ENCODE assay signal across 8 cellular contexts in the genomic region with DNA sequence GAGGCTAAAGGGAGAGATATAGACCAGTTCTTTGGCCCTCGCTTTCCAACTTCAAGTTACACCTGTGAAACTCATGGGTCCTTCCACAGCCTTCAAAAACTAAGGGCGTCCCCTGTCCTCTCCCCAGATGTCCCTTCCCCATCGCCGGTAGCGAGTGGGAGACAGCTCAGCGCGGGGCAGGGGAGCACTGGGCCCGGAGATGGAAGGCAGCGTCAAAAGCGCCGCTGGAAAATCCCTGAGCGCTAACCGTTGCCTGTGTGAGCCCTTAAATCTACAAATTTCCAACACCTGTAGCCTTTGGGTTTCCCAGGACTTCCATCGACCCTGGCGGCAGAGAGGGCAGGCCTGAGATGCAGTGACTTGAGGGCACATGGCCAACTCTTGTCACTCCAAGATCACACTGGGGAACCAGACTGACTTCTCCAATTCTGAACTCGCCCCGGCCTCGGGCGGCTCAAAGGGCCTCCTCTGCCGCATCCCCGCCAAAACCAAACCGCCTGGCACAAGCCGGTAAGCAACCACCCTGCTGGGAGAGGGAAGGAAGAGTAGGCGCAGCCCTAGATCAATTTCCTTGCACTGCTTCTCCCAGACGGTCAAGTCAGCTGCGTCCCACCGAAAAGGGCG. TPM values are rescaled to one million over a fixed set of nuclear protein-coding genes. Genes with fewer than 3 reads are reported as not detected.
DNase-seq lines count a peak whose midpoint lies in the region; ATAC-seq and TF ChIP-seq lines count a peak whose summit lies in the region.

No MANE protein-coding gene starts in this region.

- CTCF ChIA-PET in HEK293T (lab: Yijun Ruan, JAX), result interaction anchor here (0.9 to 1.8 kb wide), 2 partner anchors 11 to 233 kb away, joined by 5 to 6 read pairs; no protein-coding TSS in a partner anchor

- ATAC-seq in GM21381 (IDR thresholded peaks at IDR 0.05; ENCODE audit: unreplicated experiment), result no peak

- H3K9ac ChIP-seq in HUES48 (ENCODE audit: low read depth, low read length), result no peak overlapping the region

- H3K27me3 ChIP-seq in HUES48 (ENCODE audit: control insufficient read depth, insufficient read depth, low read length) (peaks cover 72% of the 10 kb centered on the region), osteoblast (ENCODE audit: insufficient read depth, low read length) (no peaks in the 10 kb centered on the region)

- H3K4me3 Mint-ChIP-seq in activated T-helper 1 cell treated with anti-CD3 and anti-CD28 coated beads, Interleukin-12 subunit alpha, Interleukin-12 subunit beta, Interleukin-2, Interleukin-4 antibody, amounts not matched to agents 30 ng/mL and 10 ng/mL and 1 ng/mL, durations not matched to agents 14 hours and 24 hours and 36 hours, result peak overlapping the region; percentile 71

- H3K27ac Mint-ChIP-seq in activated T-helper 1 cell treated with anti-CD3 and anti-CD28 coated beads, Interleukin-12 subunit alpha, Interleukin-12 subunit beta, Interleukin-2, Interleukin-4 antibody, amounts not matched to agents 30 ng/mL and 10 ng/mL and 1 ng/mL, durations not matched to agents 14 hours and 24 hours and 36 hours, result peak overlapping the region; percentile 26

- TF ChIP-seq CTCF in osteoblast (IDR thresholded peaks at IDR 0.05; ENCODE audit: extremely low read depth, low read depth, low read length), result no peak

- intact Hi-C loops in activated T-helper 1 cell treated with anti-CD3 and anti-CD28 coated beads, Interleukin-12 subunit alpha, Interleukin-12 subunit beta, Interleukin-2, Interleukin-4 antibody, amounts not matched to agents 30 ng/mL and 10 ng/mL and 1 ng/mL, durations not matched to agents 14 hours and 24 hours and 36 hours (cut with micrococcal nuclease), result loop anchor here (2.0 to 5.0 kb wide), 5 partner anchors 54 to 1106 kb away; a partner anchor contains a TSS

- peaks cover 27% of the 10 kb centered on the region for H4K20me1 ChIP-seq in osteoblast (ENCODE audit: insufficient read depth, low read length)

- H3K36me3 ChIP-seq in HUES48 (ENCODE audit: control insufficient read depth, insufficient read depth, low read length) (no peaks in the 10 kb centered on the region), osteoblast (ENCODE audit: insufficient read depth, low read length) (no peaks in the 10 kb centered on the region)

- H3K36me3 Mint-ChIP-seq in activated T-helper 1 cell treated with anti-CD3 and anti-CD28 coated beads, Interleukin-12 subunit alpha, Interleukin-12 subunit beta, Interleukin-2, Interleukin-4 antibody, amounts not matched to agents 30 ng/mL and 10 ng/mL and 1 ng/mL, durations not matched to agents 14 hours and 24 hours and 36 hours (ENCODE audit: low read depth), result peaks cover 6% of the 10 kb centered on the region

- POLR2A ChIA-PET in HEK293T (lab: Yijun Ruan, JAX), result no interaction called here

- peak overlapping the region; percentile 49 for H3K4me3 ChIP-seq in HUES48 (ENCODE audit: low read depth, low read length)
- peak overlapping the region; percentile 99 for H3K4me3 ChIP-seq in osteoblast (ENCODE audit: insufficient read depth, low read length)

- H3K4me1 ChIP-seq in HUES48 (ENCODE audit: control insufficient read depth, insufficient read depth, low read length), result peaks cover 24% of the 10 kb centered on the region
- peaks cover 19% of the 10 kb centered on the region for H3K4me1 ChIP-seq in osteoblast (ENCODE audit: insufficient read depth, low read length)

- peaks cover 26% of the 10 kb centered on the region for H3K4me1 Mint-ChIP-seq in activated T-helper 1 cell treated with anti-CD3 and anti-CD28 coated beads, Interleukin-12 subunit alpha, Interleukin-12 subunit beta, Interleukin-2, Interleukin-4 antibody, amounts not matched to agents 30 ng/mL and 10 ng/mL and 1 ng/mL, durations not matched to agents 14 hours and 24 hours and 36 hours (ENCODE audit: low read depth)

- peak; percentile 36 for DNase-seq in COLO668 (lab: John Stamatoyannopoulos, UW; ENCODE audit: unreplicated experiment)
- no peak for DNase-seq in activated T-helper 1 cell treated with anti-CD3 and anti-CD28 coated beads, Interleukin-12 subunit alpha, Interleukin-12 subunit beta, Interleukin-2, Interleukin-4 antibody, amounts not matched to agents 30 ng/mL and 10 ng/mL and 1 ng/mL, durations not matched to agents 14 hours and 24 hours and 36 hours (ENCODE audit: low spot score)
- peak; percentile 37 for DNase-seq in germinal center (ENCODE audit: low spot score)
- DNase-seq in osteoblast (ENCODE audit: insufficient read length, low spot score, missing footprints), result peak; percentile 88
- no peak for DNase-seq in NCI-H2081 treated with DMSO at 0.1 percent for 48 hours (lab: John Stamatoyannopoulos, UW)
- no peak for DNase-seq in HEK293T (ENCODE audit: extremely low spot score)

- peak overlapping the region; percentile 85 for H3K4me2 ChIP-seq in osteoblast (ENCODE audit: insufficient read depth, low read length)

- H3K9me3 Mint-ChIP-seq in activated T-helper 1 cell treated with anti-CD3 and anti-CD28 coated beads, Interleukin-12 subunit alpha, Interleukin-12 subunit beta, Interleukin-2, Interleukin-4 antibody, amounts not matched to agents 30 ng/mL and 10 ng/mL and 1 ng/mL, durations not matched to agents 14 hours and 24 hours and 36 hours, result no peaks in the 10 kb centered on the region

- peak overlapping the region; percentile 88 for H2AFZ ChIP-seq in osteoblast (ENCODE audit: low read length)

- H3K9me3 ChIP-seq in HUES48 (ENCODE audit: control insufficient read depth, insufficient read depth, low read length) (no peaks in the 10 kb centered on the region), osteoblast (ENCODE audit: low read depth, low read length) (no peaks in the 10 kb centered on the region)

- H3K27ac ChIP-seq in HUES48 (ENCODE audit: low read depth, low read length) (no peak overlapping the region), osteoblast (ENCODE audit: low read depth, low read length) (peak overlapping the region; percentile 70)

- peaks cover 60% of the 10 kb centered on the region for H3K27me3 Mint-ChIP-seq in activated T-helper 1 cell treated with anti-CD3 and anti-CD28 coated beads, Interleukin-12 subunit alpha, Interleukin-12 subunit beta, Interleukin-2, Interleukin-4 antibody, amounts not matched to agents 30 ng/mL and 10 ng/mL and 1 ng/mL, durations not matched to agents 14 hours and 24 hours and 36 hours (ENCODE audit: insufficient read depth)

- peaks cover 40% of the 10 kb centered on the region for H3K79me2 ChIP-seq in osteoblast (ENCODE audit: insufficient read depth, low read length)

TF ChIP-seq in HEK293T, 16 proteins besides CTCF, POLR2A, EP300 and RAD21:
- TF ChIP-seq HDGF (IDR thresholded peaks at IDR 0.05; ENCODE audit: borderline replicate concordance), result no peak
- TF ChIP-seq SP1 (IDR thresholded peaks at IDR 0.05), result no peak
- TF ChIP-seq FOXK2 (IDR thresholded peaks at IDR 0.05), result no peak
- TF ChIP-seq NFRKB (IDR thresholded peaks at IDR 0.05), result no peak
- TF ChIP-seq FOXM1 (IDR thresholded peaks at IDR 0.05; ENCODE audit: borderline replicate concordance), result no peak
- TF ChIP-seq LEF1 (IDR thresholded peaks at IDR 0.05; ENCODE audit: borderline replicate concordance), result no peak
- TF ChIP-seq, protein P1, sequence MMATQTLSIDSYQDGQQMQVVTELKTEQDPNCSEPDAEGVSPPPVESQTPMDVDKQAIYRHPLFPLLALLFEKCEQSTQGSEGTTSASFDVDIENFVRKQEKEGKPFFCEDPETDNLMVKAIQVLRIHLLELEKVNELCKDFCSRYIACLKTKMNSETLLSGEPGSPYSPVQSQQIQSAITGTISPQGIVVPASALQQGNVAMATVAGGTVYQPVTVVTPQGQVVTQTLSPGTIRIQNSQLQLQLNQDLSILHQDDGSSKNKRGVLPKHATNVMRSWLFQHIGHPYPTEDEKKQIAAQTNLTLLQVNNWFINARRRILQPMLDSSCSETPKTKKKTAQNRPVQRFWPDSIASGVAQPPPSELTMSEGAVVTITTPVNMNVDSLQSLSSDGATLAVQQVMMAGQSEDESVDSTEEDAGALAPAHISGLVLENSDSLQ (IDR thresholded peaks at IDR 0.05), result no peak
- TF ChIP-seq SUZ12 (IDR thresholded peaks at IDR 0.05), result no peak

RNA-seq across cellular contexts. Expression of a gene that starts 0.9 kb away (rescaled TPM):
- 13.7 and 22.9 TPM in 2 replicates for total RNA-seq in activated T-helper 1 cell treated with anti-CD3 and anti-CD28 coated beads, Interleukin-12 subunit alpha, Interleukin-12 subunit beta, Interleukin-2, Interleukin-4 antibody, amounts not matched to agents 30 ng/mL and 10 ng/mL and 1 ng/mL, durations not matched to agents 14 hours and 24 hours and 36 hours
- total RNA-seq in osteoblast, result 198 and 260 TPM in 2 replicates

Comparison
In these comparisons a context has a peak if more than half of its experiments do, and no peak if none do; other contexts are left out.
1. DNase-seq: peak in COLO668 (single experiment), germinal center (single experiment) and osteoblast (single experiment); none in activated T-helper 1 cell treated with anti-CD3 and anti-CD28 coated beads, Interleukin-12 subunit alpha, Interleukin-12 subunit beta, Interleukin-2, Interleukin-4 antibody, amounts not matched to agents 30 ng/mL and 10 ng/mL and 1 ng/mL, durations not matched to agents 14 hours and 24 hours and 36 hours (single experiment), NCI-H2081 treated with DMSO at 0.1 percent for 48 hours (single experiment) and HEK293T (single experiment).